In the genomic region with DNA sequence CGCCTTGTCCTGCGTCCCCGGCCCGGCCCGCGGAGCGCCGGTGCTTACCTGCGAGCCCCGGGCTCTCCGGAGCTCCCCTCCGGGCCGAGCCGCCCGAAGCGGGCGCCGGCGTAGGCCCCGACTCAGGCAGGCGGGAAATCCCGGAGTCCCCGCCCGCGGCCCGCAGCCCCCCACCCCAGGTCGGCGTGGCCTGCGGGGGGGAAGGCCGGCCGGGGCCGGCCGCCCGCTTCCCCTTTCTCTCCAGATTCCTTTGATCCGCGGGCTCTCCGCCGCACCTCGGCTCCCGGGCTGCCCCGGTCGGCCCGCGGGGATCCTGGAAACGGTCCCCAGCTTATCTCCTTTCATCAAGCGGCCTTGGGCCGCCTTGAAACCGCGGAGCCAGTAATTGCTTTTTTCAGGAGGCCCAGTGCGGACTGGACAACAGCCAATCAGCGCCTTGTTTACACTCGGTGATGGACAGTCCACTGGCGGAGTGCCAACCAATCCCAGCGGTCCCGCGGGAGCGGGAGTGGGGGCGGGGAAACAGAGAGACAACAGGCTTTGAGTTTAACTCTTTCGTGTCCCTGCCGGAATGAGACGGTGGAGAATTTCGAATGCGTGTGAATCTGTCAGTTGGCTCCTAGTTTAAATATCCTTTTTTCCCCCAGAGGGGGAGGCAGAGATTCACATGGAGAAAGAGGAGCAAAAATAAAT, we compare ENCODE assay signal across 1 cellular context.
TF ChIP-seq lines count a peak whose summit lies in the region.

No MANE protein-coding gene starts in this region.

TF ChIP-seq in HepG2, 621 proteins besides CTCF, POLR2A, EP300 and RAD21 (continued from another document):
- TF ChIP-seq, protein P1, sequence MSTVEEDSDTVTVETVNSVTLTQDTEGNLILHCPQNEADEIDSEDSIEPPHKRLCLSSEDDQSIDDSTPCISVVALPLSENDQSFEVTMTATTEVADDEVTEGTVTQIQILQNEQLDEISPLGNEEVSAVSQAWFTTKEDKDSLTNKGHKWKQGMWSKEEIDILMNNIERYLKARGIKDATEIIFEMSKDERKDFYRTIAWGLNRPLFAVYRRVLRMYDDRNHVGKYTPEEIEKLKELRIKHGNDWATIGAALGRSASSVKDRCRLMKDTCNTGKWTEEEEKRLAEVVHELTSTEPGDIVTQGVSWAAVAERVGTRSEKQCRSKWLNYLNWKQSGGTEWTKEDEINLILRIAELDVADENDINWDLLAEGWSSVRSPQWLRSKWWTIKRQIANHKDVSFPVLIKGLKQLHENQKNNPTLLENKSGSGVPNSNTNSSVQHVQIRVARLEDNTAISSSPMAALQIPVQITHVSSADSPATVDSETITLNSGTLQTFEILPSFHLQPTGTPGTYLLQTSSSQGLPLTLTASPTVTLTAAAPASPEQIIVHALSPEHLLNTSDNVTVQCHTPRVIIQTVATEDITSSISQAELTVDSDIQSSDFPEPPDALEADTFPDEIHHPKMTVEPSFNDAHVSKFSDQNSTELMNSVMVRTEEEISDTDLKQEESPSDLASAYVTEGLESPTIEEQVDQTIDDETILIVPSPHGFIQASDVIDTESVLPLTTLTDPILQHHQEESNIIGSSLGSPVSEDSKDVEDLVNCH (CRISPR knock-in tag; IDR thresholded peaks at IDR 0.05): no peak
- TF ChIP-seq ZNF205 (CRISPR knock-in tag; IDR thresholded peaks at IDR 0.05): peak; percentile 64; the same call in 1 of the 2 replicates
- TF ChIP-seq KDM5A (IDR thresholded peaks at IDR 0.05; ENCODE audit: borderline replicate concordance, low read length): peak; percentile 43; the same call in 1 of the 2 replicates
- TF ChIP-seq, protein P2, sequence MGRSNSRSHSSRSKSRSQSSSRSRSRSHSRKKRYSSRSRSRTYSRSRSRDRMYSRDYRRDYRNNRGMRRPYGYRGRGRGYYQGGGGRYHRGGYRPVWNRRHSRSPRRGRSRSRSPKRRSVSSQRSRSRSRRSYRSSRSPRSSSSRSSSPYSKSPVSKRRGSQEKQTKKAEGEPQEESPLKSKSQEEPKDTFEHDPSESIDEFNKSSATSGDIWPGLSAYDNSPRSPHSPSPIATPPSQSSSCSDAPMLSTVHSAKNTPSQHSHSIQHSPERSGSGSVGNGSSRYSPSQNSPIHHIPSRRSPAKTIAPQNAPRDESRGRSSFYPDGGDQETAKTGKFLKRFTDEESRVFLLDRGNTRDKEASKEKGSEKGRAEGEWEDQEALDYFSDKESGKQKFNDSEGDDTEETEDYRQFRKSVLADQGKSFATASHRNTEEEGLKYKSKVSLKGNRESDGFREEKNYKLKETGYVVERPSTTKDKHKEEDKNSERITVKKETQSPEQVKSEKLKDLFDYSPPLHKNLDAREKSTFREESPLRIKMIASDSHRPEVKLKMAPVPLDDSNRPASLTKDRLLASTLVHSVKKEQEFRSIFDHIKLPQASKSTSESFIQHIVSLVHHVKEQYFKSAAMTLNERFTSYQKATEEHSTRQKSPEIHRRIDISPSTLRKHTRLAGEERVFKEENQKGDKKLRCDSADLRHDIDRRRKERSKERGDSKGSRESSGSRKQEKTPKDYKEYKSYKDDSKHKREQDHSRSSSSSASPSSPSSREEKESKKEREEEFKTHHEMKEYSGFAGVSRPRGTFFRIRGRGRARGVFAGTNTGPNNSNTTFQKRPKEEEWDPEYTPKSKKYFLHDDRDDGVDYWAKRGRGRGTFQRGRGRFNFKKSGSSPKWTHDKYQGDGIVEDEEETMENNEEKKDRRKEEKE (IDR thresholded peaks at IDR 0.05): no peak
- TF ChIP-seq EZH2 (conservative IDR thresholded peaks at IDR 0.05; ENCODE audit: low read depth, low read length): no peak
- TF ChIP-seq STAG1 (CRISPR knock-in tag; IDR thresholded peaks at IDR 0.05): no peak
- peak; percentile 60; the same call in 1 of the 2 replicates for TF ChIP-seq STAT5B (CRISPR knock-in tag; IDR thresholded peaks at IDR 0.05)
- TF ChIP-seq, protein P3, sequence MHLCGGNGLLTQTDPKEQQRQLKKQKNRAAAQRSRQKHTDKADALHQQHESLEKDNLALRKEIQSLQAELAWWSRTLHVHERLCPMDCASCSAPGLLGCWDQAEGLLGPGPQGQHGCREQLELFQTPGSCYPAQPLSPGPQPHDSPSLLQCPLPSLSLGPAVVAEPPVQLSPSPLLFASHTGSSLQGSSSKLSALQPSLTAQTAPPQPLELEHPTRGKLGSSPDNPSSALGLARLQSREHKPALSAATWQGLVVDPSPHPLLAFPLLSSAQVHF (CRISPR knock-in tag; IDR thresholded peaks at IDR 0.05): no peak
- TF ChIP-seq WIZ (CRISPR knock-in tag; IDR thresholded peaks at IDR 0.05): no peak
- no peak for TF ChIP-seq ZNF713 (CRISPR knock-in tag; IDR thresholded peaks at IDR 0.05)
- TF ChIP-seq EHMT2 (IDR thresholded peaks at IDR 0.05; ENCODE audit: borderline replicate concordance, low read depth, low read length): no peak
- TF ChIP-seq MYNN (CRISPR knock-in tag; IDR thresholded peaks at IDR 0.05; ENCODE audit: low read depth): no peak
- no peak for TF ChIP-seq ZNF570 (CRISPR knock-in tag; IDR thresholded peaks at IDR 0.05; ENCODE audit: borderline replicate concordance)
- TF ChIP-seq POLR2AphosphoS2 (IDR thresholded peaks at IDR 0.05; ENCODE audit: low read depth, low read length): no peak
TF ChIP-seq in HepG2: peak in this region for 341.
